In genomic region chr6:109347779-109348178, GRCh38 we compare ENCODE assay signal across 16 cellular contexts. TPM values are rescaled to one million over a fixed set of nuclear protein-coding genes. Genes with fewer than 3 reads are reported as not detected.
DNase-seq lines count a peak whose midpoint lies in the region; ATAC-seq and TF ChIP-seq lines count a peak whose summit lies in the region.
"Had no signal": no experiment of that assay in that cellular context is flagged by ENCODE, and none has a peak within 500 bp of the region (broad histone marks: within the 10 kb centered on the region; RNA-seq: fewer than 3 reads in every experiment).

No MANE protein-coding gene starts in this region.

- peaks cover 10% of the 10 kb centered on the region for H3K4me1 Mint-ChIP-seq in stimulated activated naive CD8-positive, alpha-beta T cell treated with anti-CD3 and anti-CD28 coated beads, Interleukin-15, amount 100 ng/mL, for 72 hours
- peaks cover 61% of the 10 kb centered on the region for H3K4me1 Mint-ChIP-seq in dendritic cell treated with granulocyte-macrophage colony-stimulating factor and Interleukin-4, amounts not matched to agents 40 ng/mL and 50 ng/mL, for 4 days (ENCODE audit: low read depth)
- peaks cover 10% of the 10 kb centered on the region for H3K4me1 Mint-ChIP-seq in activated CD8-positive, alpha-beta memory T cell treated with anti-CD3 and anti-CD28 coated beads, Interleukin-2, amount 10 ng/mL, durations not matched to agents 7 days and 5 days

- TF ChIP-seq POLR2A in right lobe of liver (IDR thresholded peaks at IDR 0.05), result no peak

- ATAC-seq in stimulated activated naive CD8-positive, alpha-beta T cell treated with anti-CD3 and anti-CD28 coated beads, Interleukin-15, amount 100 ng/mL, for 72 hours, result peak; percentile 50
- no peak for ATAC-seq in stimulated activated naive CD8-positive, alpha-beta T cell treated with anti-CD3 and anti-CD28 coated beads, Interleukin-15, Interleukin-2, amounts not matched to agents 100 U/mL and 50 U/mL, for 24 hours
- ATAC-seq in right lobe of liver, result peak in 3 of 4 donors; percentile 24 to 37 (median 30)
- ATAC-seq in activated CD8-positive, alpha-beta memory T cell treated with anti-CD3 and anti-CD28 coated beads, Interleukin-2, amount 10 ng/mL, durations not matched to agents 7 days and 5 days, result no peak
- no peak for ATAC-seq in GM18502 (IDR thresholded peaks at IDR 0.05; ENCODE audit: poor library complexity, unreplicated experiment)

- peaks cover 7% of the 10 kb centered on the region for H3K36me3 Mint-ChIP-seq in dendritic cell treated with granulocyte-macrophage colony-stimulating factor and Interleukin-4, amounts not matched to agents 40 ng/mL and 50 ng/mL, for 4 days (ENCODE audit: low read depth)
- H3K36me3 Mint-ChIP-seq in activated CD8-positive, alpha-beta memory T cell treated with anti-CD3 and anti-CD28 coated beads, Interleukin-2, amount 10 ng/mL, durations not matched to agents 7 days and 5 days, result peaks cover 14% of the 10 kb centered on the region

- TF ChIP-seq CTCF in right lobe of liver (IDR thresholded peaks at IDR 0.05), result no peak

- no peak overlapping the region for H3K27ac Mint-ChIP-seq in stimulated activated naive CD8-positive, alpha-beta T cell treated with anti-CD3 and anti-CD28 coated beads, Interleukin-15, amount 100 ng/mL, for 72 hours
- H3K27ac Mint-ChIP-seq in dendritic cell treated with granulocyte-macrophage colony-stimulating factor and Interleukin-4, amounts not matched to agents 40 ng/mL and 50 ng/mL, for 4 days, result peak overlapping the region; percentile 32
- H3K27ac Mint-ChIP-seq in activated CD8-positive, alpha-beta memory T cell treated with anti-CD3 and anti-CD28 coated beads, Interleukin-2, amount 10 ng/mL, durations not matched to agents 7 days and 5 days, result no peak overlapping the region

- H3K4me3 Mint-ChIP-seq in stimulated activated naive CD8-positive, alpha-beta T cell treated with anti-CD3 and anti-CD28 coated beads, Interleukin-15, amount 100 ng/mL, for 72 hours, result no peak overlapping the region
- H3K4me3 Mint-ChIP-seq in dendritic cell treated with granulocyte-macrophage colony-stimulating factor and Interleukin-4, amounts not matched to agents 40 ng/mL and 50 ng/mL, for 4 days, result no peak overlapping the region
- no peak overlapping the region for H3K4me3 Mint-ChIP-seq in activated CD8-positive, alpha-beta memory T cell treated with anti-CD3 and anti-CD28 coated beads, Interleukin-2, amount 10 ng/mL, durations not matched to agents 7 days and 5 days
- H3K4me3 Mint-ChIP-seq: CD4-positive, alpha-beta memory T cell had no signal

- CTCF ChIA-PET in activated CD8-positive, alpha-beta memory T cell treated with anti-CD3 and anti-CD28 coated beads, Interleukin-2, amount 10 ng/mL, durations not matched to agents 7 days and 5 days (lab: Charles Lee), result no interaction called here

- peaks cover 0 to 11% (median 4%) of the 10 kb centered on the region in 4 donors for H3K4me1 ChIP-seq in right lobe of liver

- intact Hi-C loops in dendritic cell treated with granulocyte-macrophage colony-stimulating factor and Interleukin-4, amounts not matched to agents 40 ng/mL and 50 ng/mL, for 4 days (cut with micrococcal nuclease), result no loop called here
- intact Hi-C loops in right lobe of liver (cut with DNase I), result no loop called here

- no peaks in the 10 kb centered on the region for H3K36me3 ChIP-seq in right lobe of liver

- H3K9me3 ChIP-seq in right lobe of liver, result no peaks in the 10 kb centered on the region

- H3K4me3 ChIP-seq in right lobe of liver, result no peak overlapping the region

- no peak for DNase-seq in stimulated activated naive CD8-positive, alpha-beta T cell treated with anti-CD3 and anti-CD28 coated beads, Interleukin-15, amount 100 ng/mL, for 72 hours
- no peak for DNase-seq in stimulated activated naive CD8-positive, alpha-beta T cell treated with anti-CD3 and anti-CD28 coated beads, Interleukin-15, Interleukin-2, amounts not matched to agents 100 U/mL and 50 U/mL, for 24 hours
- DNase-seq in right lobe of liver, result no peak
- no peak for DNase-seq in NCI-H345 (lab: John Stamatoyannopoulos, UW)
- DNase-seq in activated CD8-positive, alpha-beta memory T cell treated with anti-CD3 and anti-CD28 coated beads, Interleukin-2, amount 10 ng/mL, durations not matched to agents 7 days and 5 days, result no peak
- DNase-seq: CD4-positive, alpha-beta memory T cell; NCI-H1417; NCI-H187; NCI-H2107; NCI-H446 treated with DMSO at 0.1 percent for 48 hours; NCI-H69; RPMI8226; SHP77 treated with DMSO at 0.1 percent for 48 hours had no signal

- peaks cover 0 to 5% of the 10 kb centered on the region in 2 donors for H3K9me3 Mint-ChIP-seq in stimulated activated naive CD8-positive, alpha-beta T cell treated with anti-CD3 and anti-CD28 coated beads, Interleukin-15, amount 100 ng/mL, for 72 hours
- H3K9me3 Mint-ChIP-seq in dendritic cell treated with granulocyte-macrophage colony-stimulating factor and Interleukin-4, amounts not matched to agents 40 ng/mL and 50 ng/mL, for 4 days, result no peaks in the 10 kb centered on the region
- no peaks in the 10 kb centered on the region for H3K9me3 Mint-ChIP-seq in activated CD8-positive, alpha-beta memory T cell treated with anti-CD3 and anti-CD28 coated beads, Interleukin-2, amount 10 ng/mL, durations not matched to agents 7 days and 5 days (ENCODE audit: low read depth)
- H3K9me3 Mint-ChIP-seq: CD4-positive, alpha-beta memory T cell had no signal

- WGBS in right lobe of liver (ENCODE audit: insufficient coverage, low coverage, low lambda C conversion rate, missing lambda C conversion rate), result 31% methylated on average over 2 of the region's 3 CpGs

- no peaks in the 10 kb centered on the region for H3K27me3 ChIP-seq in right lobe of liver

- no peak overlapping the region for H3K27ac ChIP-seq in right lobe of liver
- H3K27ac ChIP-seq: KMS-11 had no signal

- no peaks in the 10 kb centered on the region for H3K27me3 Mint-ChIP-seq in stimulated activated naive CD8-positive, alpha-beta T cell treated with anti-CD3 and anti-CD28 coated beads, Interleukin-15, amount 100 ng/mL, for 72 hours
- peaks cover 4% of the 10 kb centered on the region for H3K27me3 Mint-ChIP-seq in dendritic cell treated with granulocyte-macrophage colony-stimulating factor and Interleukin-4, amounts not matched to agents 40 ng/mL and 50 ng/mL, for 4 days
- no peaks in the 10 kb centered on the region for H3K27me3 Mint-ChIP-seq in activated CD8-positive, alpha-beta memory T cell treated with anti-CD3 and anti-CD28 coated beads, Interleukin-2, amount 10 ng/mL, durations not matched to agents 7 days and 5 days
- H3K27me3 Mint-ChIP-seq: CD4-positive, alpha-beta memory T cell had no signal

RNA-seq across cellular contexts. Expression of gene CD164, which starts 34.5 kb away (rescaled TPM):
- 100 to 1,000 TPM; 113 to 173 (median 150) TPM for total RNA-seq in right lobe of liver
- 100 to 1,000 TPM; 238 to 275 TPM for total RNA-seq in activated CD8-positive, alpha-beta memory T cell treated with anti-CD3 and anti-CD28 coated beads, Interleukin-2, amount 10 ng/mL, durations not matched to agents 7 days and 5 days

Comparison
In these comparisons a context has a peak if more than half of its experiments do, and no peak if none do; other contexts are left out.
1. ATAC-seq: peak in stimulated activated naive CD8-positive, alpha-beta T cell treated with anti-CD3 and anti-CD28 coated beads, Interleukin-15, amount 100 ng/mL, for 72 hours (single experiment) and right lobe of liver (3 of 4); none in stimulated activated naive CD8-positive, alpha-beta T cell treated with anti-CD3 and anti-CD28 coated beads, Interleukin-15, Interleukin-2, amounts not matched to agents 100 U/mL and 50 U/mL, for 24 hours (single experiment), activated CD8-positive, alpha-beta memory T cell treated with anti-CD3 and anti-CD28 coated beads, Interleukin-2, amount 10 ng/mL, durations not matched to agents 7 days and 5 days (single experiment) and GM18502 (single experiment).